In the genomic region with DNA sequence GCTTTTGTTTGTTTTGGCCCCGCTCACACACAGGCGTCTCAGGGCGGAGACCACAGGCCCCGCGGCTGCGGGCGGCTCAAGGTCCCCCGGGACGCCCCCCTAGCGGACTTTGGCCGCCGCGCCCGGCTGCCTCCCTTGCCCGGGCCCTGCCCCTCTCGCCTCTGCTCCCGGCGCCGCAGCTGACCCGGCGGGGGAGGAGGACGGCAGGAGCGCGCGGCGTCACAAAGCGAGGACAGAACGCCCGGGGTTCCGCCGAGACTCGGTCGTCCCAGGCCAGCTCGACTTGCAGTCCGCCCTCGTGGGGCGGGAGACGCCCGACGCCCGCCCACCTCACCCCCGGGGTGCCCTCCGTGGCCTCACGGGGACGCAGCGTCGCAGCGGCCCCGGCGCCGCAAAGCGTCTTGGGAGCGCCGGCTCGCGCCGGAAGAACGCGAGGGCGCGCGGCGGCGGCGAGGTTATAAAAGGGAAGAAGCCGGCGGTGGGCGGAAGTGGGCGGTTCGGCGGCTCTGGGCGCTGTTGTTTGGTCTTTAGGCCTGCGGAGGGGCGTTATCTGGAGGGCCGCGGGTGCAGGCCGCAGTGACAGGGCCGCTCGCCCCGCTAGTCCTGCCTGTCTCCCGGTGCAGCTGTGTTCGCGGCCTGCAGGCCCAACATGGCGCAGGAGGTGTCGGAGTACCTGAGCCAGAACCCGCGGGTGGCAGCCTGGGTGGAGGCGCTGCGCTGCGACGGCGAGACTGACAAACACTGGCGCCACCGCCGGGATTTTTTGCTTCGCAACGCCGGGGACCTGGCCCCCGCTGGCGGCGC, we compare ENCODE assay signal across 1 cellular context.
A peak's percentile ranks its signal among the peaks of the same experiment; 100 is the strongest.
TF ChIP-seq lines count a peak whose summit lies in the region.

Gene CDKN2AIP (plus strand): TSS at position 488 of the 804 bp plus-strand sequence. CDS start 162 bp downstream, at position 650.

TF ChIP-seq in K562, 482 proteins besides CTCF, POLR2A, EP300 and RAD21 (continued from another document and continues in another):
- TF ChIP-seq THAP12 (CRISPR knock-in tag; IDR thresholded peaks at IDR 0.05) = no peak; the same call in 1 of the 2 replicates
- TF ChIP-seq, protein P1, sequence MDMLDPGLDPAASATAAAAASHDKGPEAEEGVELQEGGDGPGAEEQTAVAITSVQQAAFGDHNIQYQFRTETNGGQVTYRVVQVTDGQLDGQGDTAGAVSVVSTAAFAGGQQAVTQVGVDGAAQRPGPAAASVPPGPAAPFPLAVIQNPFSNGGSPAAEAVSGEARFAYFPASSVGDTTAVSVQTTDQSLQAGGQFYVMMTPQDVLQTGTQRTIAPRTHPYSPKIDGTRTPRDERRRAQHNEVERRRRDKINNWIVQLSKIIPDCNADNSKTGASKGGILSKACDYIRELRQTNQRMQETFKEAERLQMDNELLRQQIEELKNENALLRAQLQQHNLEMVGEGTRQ (CRISPR knock-in tag; IDR thresholded peaks at IDR 0.05) = peak; percentile 19; the same call in 1 of the 2 replicates
- TF ChIP-seq NBN (IDR thresholded peaks at IDR 0.05; ENCODE audit: low read depth) = peak; percentile 45; the same call in 1 of the 2 replicates
- TF ChIP-seq HLTF (IDR thresholded peaks at IDR 0.05) = 0 out of 2 replicates have a peak, but pooled peaks have one; percentile 45
- TF ChIP-seq C11orf30 (IDR thresholded peaks at IDR 0.05; ENCODE audit: low read depth) = no peak; the same call in 1 of the 2 replicates
- no peak for TF ChIP-seq ZNF134 (CRISPR knock-in tag; conservative IDR thresholded peaks at IDR 0.05)
- TF ChIP-seq ILF3 (IDR thresholded peaks at IDR 0.05; ENCODE audit: borderline replicate concordance) = 0 out of 2 replicates have a peak, but pooled peaks have one; percentile 26
- TF ChIP-seq TFAP4 (CRISPR knock-in tag; IDR thresholded peaks at IDR 0.05; ENCODE audit: borderline replicate concordance) = peak; percentile 86
- TF ChIP-seq TOE1 (IDR thresholded peaks at IDR 0.05; ENCODE audit: borderline replicate concordance) = peak; percentile 41; the same call in 1 of the 2 replicates
- 0 out of 2 replicates have a peak, but pooled peaks have one; percentile 30 for TF ChIP-seq TOE1 (CRISPR knock-in tag; IDR thresholded peaks at IDR 0.05; ENCODE audit: borderline replicate concordance, low read depth)
- TF ChIP-seq KDM2B (CRISPR knock-in tag; IDR thresholded peaks at IDR 0.05) = no peak; the same call in 1 of the 2 replicates
- no peak for TF ChIP-seq CREBBP (IDR thresholded peaks at IDR 0.05; ENCODE audit: low read depth, low read length)
- TF ChIP-seq ZNF79 (CRISPR knock-in tag; IDR thresholded peaks at IDR 0.05; ENCODE audit: low read depth) = no peak
- no peak for TF ChIP-seq KAT8 (IDR thresholded peaks at IDR 0.05; ENCODE audit: low read depth)
- no peak for TF ChIP-seq RBM15 (IDR thresholded peaks at IDR 0.05; ENCODE audit: insufficient read depth, low read length)
- no peak for TF ChIP-seq HDGF (IDR thresholded peaks at IDR 0.05)
- no peak for TF ChIP-seq CHAMP1 (IDR thresholded peaks at IDR 0.05)
- peak; percentile 84; the same call in 1 of the 2 replicates for TF ChIP-seq GTF2E2 (tag; IDR thresholded peaks at IDR 0.05)
- TF ChIP-seq, protein P2, sequence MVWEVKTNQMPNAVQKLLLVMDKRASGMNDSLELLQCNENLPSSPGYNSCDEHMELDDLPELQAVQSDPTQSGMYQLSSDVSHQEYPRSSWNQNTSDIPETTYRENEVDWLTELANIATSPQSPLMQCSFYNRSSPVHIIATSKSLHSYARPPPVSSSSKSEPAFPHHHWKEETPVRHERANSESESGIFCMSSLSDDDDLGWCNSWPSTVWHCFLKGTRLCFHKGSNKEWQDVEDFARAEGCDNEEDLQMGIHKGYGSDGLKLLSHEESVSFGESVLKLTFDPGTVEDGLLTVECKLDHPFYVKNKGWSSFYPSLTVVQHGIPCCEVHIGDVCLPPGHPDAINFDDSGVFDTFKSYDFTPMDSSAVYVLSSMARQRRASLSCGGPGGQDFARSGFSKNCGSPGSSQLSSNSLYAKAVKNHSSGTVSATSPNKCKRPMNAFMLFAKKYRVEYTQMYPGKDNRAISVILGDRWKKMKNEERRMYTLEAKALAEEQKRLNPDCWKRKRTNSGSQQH (CRISPR knock-in tag; IDR thresholded peaks at IDR 0.05) = no peak
- TF ChIP-seq E2F4 (CRISPR knock-in tag; IDR thresholded peaks at IDR 0.05; ENCODE audit: low read depth) = peak; percentile 43; the same call in 1 of the 2 replicates
- no peak for TF ChIP-seq SETDB1 (IDR thresholded peaks at IDR 0.05; ENCODE audit: low read length)
- TF ChIP-seq ZNF280B (CRISPR knock-in tag; IDR thresholded peaks at IDR 0.05) = no peak
- TF ChIP-seq HDAC6 (IDR thresholded peaks at IDR 0.05; ENCODE audit: low read depth, low read length) = no peak
- TF ChIP-seq HNRNPUL1 (IDR thresholded peaks at IDR 0.05; ENCODE audit: low read length) = no peak
- TF ChIP-seq, protein P3, sequence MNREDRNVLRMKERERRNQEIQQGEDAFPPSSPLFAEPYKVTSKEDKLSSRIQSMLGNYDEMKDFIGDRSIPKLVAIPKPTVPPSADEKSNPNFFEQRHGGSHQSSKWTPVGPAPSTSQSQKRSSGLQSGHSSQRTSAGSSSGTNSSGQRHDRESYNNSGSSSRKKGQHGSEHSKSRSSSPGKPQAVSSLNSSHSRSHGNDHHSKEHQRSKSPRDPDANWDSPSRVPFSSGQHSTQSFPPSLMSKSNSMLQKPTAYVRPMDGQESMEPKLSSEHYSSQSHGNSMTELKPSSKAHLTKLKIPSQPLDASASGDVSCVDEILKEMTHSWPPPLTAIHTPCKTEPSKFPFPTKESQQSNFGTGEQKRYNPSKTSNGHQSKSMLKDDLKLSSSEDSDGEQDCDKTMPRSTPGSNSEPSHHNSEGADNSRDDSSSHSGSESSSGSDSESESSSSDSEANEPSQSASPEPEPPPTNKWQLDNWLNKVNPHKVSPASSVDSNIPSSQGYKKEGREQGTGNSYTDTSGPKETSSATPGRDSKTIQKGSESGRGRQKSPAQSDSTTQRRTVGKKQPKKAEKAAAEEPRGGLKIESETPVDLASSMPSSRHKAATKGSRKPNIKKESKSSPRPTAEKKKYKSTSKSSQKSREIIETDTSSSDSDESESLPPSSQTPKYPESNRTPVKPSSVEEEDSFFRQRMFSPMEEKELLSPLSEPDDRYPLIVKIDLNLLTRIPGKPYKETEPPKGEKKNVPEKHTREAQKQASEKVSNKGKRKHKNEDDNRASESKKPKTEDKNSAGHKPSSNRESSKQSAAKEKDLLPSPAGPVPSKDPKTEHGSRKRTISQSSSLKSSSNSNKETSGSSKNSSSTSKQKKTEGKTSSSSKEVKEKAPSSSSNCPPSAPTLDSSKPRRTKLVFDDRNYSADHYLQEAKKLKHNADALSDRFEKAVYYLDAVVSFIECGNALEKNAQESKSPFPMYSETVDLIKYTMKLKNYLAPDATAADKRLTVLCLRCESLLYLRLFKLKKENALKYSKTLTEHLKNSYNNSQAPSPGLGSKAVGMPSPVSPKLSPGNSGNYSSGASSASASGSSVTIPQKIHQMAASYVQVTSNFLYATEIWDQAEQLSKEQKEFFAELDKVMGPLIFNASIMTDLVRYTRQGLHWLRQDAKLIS (CRISPR knock-in tag; IDR thresholded peaks at IDR 0.05) = 0 out of 2 replicates have a peak, but pooled peaks have one; percentile 86
- peak; percentile 93 for TF ChIP-seq L3MBTL2 (IDR thresholded peaks at IDR 0.05)
- TF ChIP-seq HDAC2 (IDR thresholded peaks at IDR 0.05) = peak; percentile 47; the same call in 1 of the 2 replicates
- TF ChIP-seq HMGXB4 (CRISPR knock-in tag; IDR thresholded peaks at IDR 0.05) = 0 out of 2 replicates have a peak, but pooled peaks have one; percentile 56
- TF ChIP-seq PTBP1 (IDR thresholded peaks at IDR 0.05; ENCODE audit: low read depth, low read length) = no peak
- no peak for TF ChIP-seq FOXK1 (CRISPR knock-in tag; IDR thresholded peaks at IDR 0.05; ENCODE audit: borderline replicate concordance)
- TF ChIP-seq SREBF2 (CRISPR knock-in tag; IDR thresholded peaks at IDR 0.05) = no peak
- TF ChIP-seq CHD1 (IDR thresholded peaks at IDR 0.05; ENCODE audit: low read length) = no peak
- no peak; the same call in 1 of the 2 replicates for TF ChIP-seq ZBTB33 (CRISPR knock-in tag; IDR thresholded peaks at IDR 0.05)
